In the genomic region with DNA sequence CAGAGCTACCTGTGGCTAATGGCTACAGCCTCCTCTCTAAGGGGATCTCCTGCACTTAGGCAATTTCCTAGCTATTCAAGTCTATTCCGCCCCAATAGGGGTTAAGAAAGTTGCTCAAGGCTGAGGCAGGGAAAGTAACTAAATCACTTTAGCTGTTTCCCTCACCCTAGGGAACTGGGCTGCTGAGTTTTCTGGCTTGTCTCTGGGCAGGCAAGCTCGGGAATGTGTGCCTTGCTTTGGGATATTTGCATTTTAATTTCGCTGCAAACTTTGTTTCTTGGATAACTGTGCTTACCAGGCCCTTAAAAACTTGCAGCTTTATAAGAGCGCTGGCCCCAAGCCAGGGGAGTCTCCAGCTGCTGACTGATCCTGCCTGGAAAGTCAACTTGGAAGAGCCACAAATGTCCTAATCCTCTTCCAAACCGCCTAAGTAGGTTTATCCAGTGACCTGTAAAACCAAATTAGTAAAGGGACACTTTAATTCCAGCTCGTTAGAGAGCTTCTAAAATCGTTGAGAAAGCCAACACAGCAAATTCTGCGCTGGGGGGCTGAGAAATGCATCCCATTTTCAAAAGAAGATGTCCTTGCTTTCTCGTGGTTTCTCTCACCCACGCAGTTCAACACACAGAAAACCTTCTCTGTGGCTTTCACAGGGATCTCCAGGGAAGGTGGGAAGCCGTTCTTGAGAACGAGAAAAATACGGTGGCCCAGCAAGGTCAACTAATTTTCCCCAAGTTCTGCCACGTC, we compare ENCODE assay signal across 8 cellular contexts. TPM values are rescaled to one million over a fixed set of nuclear protein-coding genes. Genes with fewer than 3 reads are reported as not detected.
DNase-seq lines count a peak whose midpoint lies in the region; ATAC-seq lines count a peak whose summit lies in the region.

No MANE protein-coding gene starts in this region.

- DNase-seq in HCEC 1CT (peak; percentile 40), iris pigment epithelial cell (ENCODE audit: low read depth) (peak; percentile 74), smooth muscle cell of the brain vasculature (ENCODE audit: low read depth, low spot score) (peak; percentile 76), hepatic stellate cell (ENCODE audit: low spot score) (no peak), DMS153 treated with DMSO at 0.1 percent for 48 hours (lab: John Stamatoyannopoulos, UW; ENCODE audit: unreplicated experiment) (no peak), dermis blood vessel endothelial cell (no peak)

- peak overlapping the region; percentile 15 for H3K27ac ChIP-seq in angular gyrus (ENCODE audit: low read depth, low read length)

- no peak for ATAC-seq in GM18868 (IDR thresholded peaks at IDR 0.05; ENCODE audit: unreplicated experiment)

RNA-seq across cellular contexts. Expression of a gene that starts 59.5 kb away (rescaled TPM):
- total RNA-seq in dermis blood vessel endothelial cell = 98.9 and 107 TPM in 2 replicates

Comparison
In these comparisons a context has a peak if more than half of its experiments do, and no peak if none do; other contexts are left out.
1. DNase-seq: peak in HCEC 1CT (single experiment), iris pigment epithelial cell (single experiment) and smooth muscle cell of the brain vasculature (single experiment); none in hepatic stellate cell (single experiment), DMS153 treated with DMSO at 0.1 percent for 48 hours (single experiment) and dermis blood vessel endothelial cell (single experiment).